29 cellular contexts compared by ENCODE assay signal in the genomic region with DNA sequence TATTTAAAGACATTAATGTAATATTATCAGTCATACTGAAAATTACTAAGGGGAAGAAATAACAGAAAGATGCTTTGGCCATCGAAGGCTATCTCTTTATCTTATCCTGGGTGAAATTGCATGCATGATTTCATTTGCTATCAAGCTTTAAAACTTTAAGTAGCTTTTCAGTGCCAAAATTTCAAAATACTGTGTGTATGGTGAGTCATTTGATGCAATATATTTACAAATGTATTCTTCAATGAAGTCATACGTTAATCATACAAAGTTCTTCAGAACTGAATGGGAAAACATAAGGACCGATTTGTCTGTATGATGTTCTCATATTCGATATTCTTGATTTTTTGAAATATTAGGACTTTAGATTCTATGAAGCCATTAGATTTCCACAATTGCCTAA.
"Had no signal": no experiment of that assay in that cellular context is flagged by ENCODE, and none has a peak within 500 bp of the region (broad histone marks: within the 10 kb centered on the region; RNA-seq: fewer than 3 reads in every experiment).

No MANE protein-coding gene starts in this region.

- ATAC-seq: activated CD4-positive, alpha-beta T cell treated with anti-CD3 and anti-CD28 coated beads for 36 hours; activated CD8-positive, alpha-beta memory T cell treated with anti-CD3 and anti-CD28 coated beads, Interleukin-2, amount 10 ng/mL, durations not matched to agents 7 days and 5 days; activated CD8-positive, alpha-beta T cell treated with anti-CD3 and anti-CD28 coated beads, Interleukin-2, amount 10 ng/mL, durations not matched to agents 7 days and 5 days; activated naive CD8-positive, alpha-beta T cell treated with anti-CD3 and anti-CD28 coated beads, Interleukin-2, amount 50 U/mL, for 24 hours; effector memory CD8-positive, alpha-beta T cell had no signal

- H3K27me3 ChIP-seq: ascending aorta, brain microvascular endothelial cell, esophagus squamous epithelium had no signal

- DNase-seq: activated CD4-positive, alpha-beta memory T cell treated with anti-CD3 and anti-CD28 coated beads for 36 hours; activated CD4-positive, alpha-beta T cell treated with anti-CD3 and anti-CD28 coated beads for 36 hours; activated CD4-positive, alpha-beta T cell treated with anti-CD3 and anti-CD28 coated beads, Interleukin-2, amount 10 ng/mL, durations not matched to agents 24 days and 14 days; activated CD4-positive, CD25-positive, alpha-beta regulatory T cell; activated CD4-positive, CD25-positive, alpha-beta regulatory T cell treated with anti-CD3 and anti-CD28 coated beads, Interleukin-2, amount 50 U/mL, for 72 hours; activated CD8-positive, alpha-beta memory T cell treated with anti-CD3 and anti-CD28 coated beads, Interleukin-2, amount 10 ng/mL, durations not matched to agents 7 days and 5 days; activated CD8-positive, alpha-beta memory T cell treated with anti-CD3 and anti-CD28 coated beads, Interleukin-2, amount 50 U/mL, for 4 hours; activated CD8-positive, alpha-beta T cell treated with anti-CD3 and anti-CD28 coated beads, Interleukin-2, amount 10 ng/mL, durations not matched to agents 7 days and 5 days; activated effector memory CD4-positive, alpha-beta T cell treated with anti-CD3 and anti-CD28 coated beads, Interleukin-2, amount 50 U/mL, for 16 hours; activated naive CD4-positive, alpha-beta T cell treated with anti-CD3 and anti-CD28 coated beads for 36 hours; activated naive CD8-positive, alpha-beta T cell treated with anti-CD3 and anti-CD28 coated beads for 36 hours; activated naive CD8-positive, alpha-beta T cell treated with anti-CD3 and anti-CD28 coated beads, Interleukin-2, amount 50 U/mL, for 24 hours; activated T-cell treated with anti-CD3 and anti-CD28 coated beads, Interleukin-2, amount 50 U/mL, for 1 hour; activated T-cell treated with anti-CD3 and anti-CD28 coated beads, Interleukin-2, amount 50 U/mL, for 48 hours; brain microvascular endothelial cell; caudate nucleus; cortex of kidney; dermis blood vessel endothelial cell; effector CD4-positive, alpha-beta T cell; effector memory CD8-positive, alpha-beta T cell; esophagus squamous epithelium; foreskin fibroblast; head of caudate nucleus; T-helper 2 cell had no signal

- H3K27ac Mint-ChIP-seq: activated CD4-positive, alpha-beta memory T cell treated with anti-CD3 and anti-CD28 coated beads for 36 hours; activated CD4-positive, alpha-beta T cell treated with anti-CD3 and anti-CD28 coated beads for 36 hours; activated CD4-positive, alpha-beta T cell treated with anti-CD3 and anti-CD28 coated beads, Interleukin-2, amount 10 ng/mL, durations not matched to agents 24 days and 14 days; activated CD8-positive, alpha-beta memory T cell treated with anti-CD3 and anti-CD28 coated beads, Interleukin-2, amount 10 ng/mL, durations not matched to agents 7 days and 5 days; activated CD8-positive, alpha-beta T cell treated with anti-CD3 and anti-CD28 coated beads, Interleukin-2, amount 10 ng/mL, durations not matched to agents 7 days and 5 days; activated naive CD4-positive, alpha-beta T cell treated with anti-CD3 and anti-CD28 coated beads for 36 hours; activated naive CD4-positive, alpha-beta T cell treated with anti-CD3 and anti-CD28 coated beads, Interleukin-2, amount 50 U/mL, for 24 hours; activated naive CD8-positive, alpha-beta T cell treated with anti-CD3 and anti-CD28 coated beads for 36 hours; activated naive CD8-positive, alpha-beta T cell treated with anti-CD3 and anti-CD28 coated beads, Interleukin-2, amount 50 U/mL, for 24 hours; activated T-helper 1 cell treated with anti-CD3 and anti-CD28 coated beads, Interleukin-12 subunit alpha, Interleukin-12 subunit beta, Interleukin-2, Interleukin-4 antibody, amounts not matched to agents 30 ng/mL and 10 ng/mL and 1 ng/mL, durations not matched to agents 14 hours and 24 hours and 36 hours; activated T-helper 2 cell treated with anti-CD3 and anti-CD28 coated beads, Interferon-gamma antibody, Interleukin-2, Interleukin-4, amounts not matched to agents 10 μg/mL and 5 μg/mL and 100 μg/mL, durations not matched to agents 14 hours and 24 hours and 36 hours; effector memory CD8-positive, alpha-beta T cell had no signal

- H3K4me1 Mint-ChIP-seq: activated CD4-positive, alpha-beta T cell treated with anti-CD3 and anti-CD28 coated beads for 36 hours; activated CD4-positive, alpha-beta T cell treated with anti-CD3 and anti-CD28 coated beads, Interleukin-2, amount 10 ng/mL, durations not matched to agents 24 days and 14 days; activated CD8-positive, alpha-beta memory T cell treated with anti-CD3 and anti-CD28 coated beads, Interleukin-2, amount 10 ng/mL, durations not matched to agents 7 days and 5 days; activated naive CD4-positive, alpha-beta T cell treated with anti-CD3 and anti-CD28 coated beads, Interleukin-2, amount 50 U/mL, for 24 hours; activated naive CD8-positive, alpha-beta T cell treated with anti-CD3 and anti-CD28 coated beads for 36 hours; activated naive CD8-positive, alpha-beta T cell treated with anti-CD3 and anti-CD28 coated beads, Interleukin-2, amount 50 U/mL, for 24 hours had no signal

- H3K36me3 ChIP-seq: ascending aorta, brain microvascular endothelial cell, esophagus squamous epithelium had no signal

- H3K4me1 ChIP-seq: ascending aorta, esophagus squamous epithelium had no signal

- H3K4me3 Mint-ChIP-seq: activated CD4-positive, alpha-beta memory T cell treated with anti-CD3 and anti-CD28 coated beads for 36 hours; activated CD4-positive, alpha-beta T cell treated with anti-CD3 and anti-CD28 coated beads for 36 hours; activated CD4-positive, alpha-beta T cell treated with anti-CD3 and anti-CD28 coated beads, Interleukin-2, amount 10 ng/mL, durations not matched to agents 24 days and 14 days; activated CD8-positive, alpha-beta memory T cell treated with anti-CD3 and anti-CD28 coated beads, Interleukin-2, amount 10 ng/mL, durations not matched to agents 7 days and 5 days; activated CD8-positive, alpha-beta T cell treated with anti-CD3 and anti-CD28 coated beads, Interleukin-2, amount 10 ng/mL, durations not matched to agents 7 days and 5 days; activated naive CD4-positive, alpha-beta T cell treated with anti-CD3 and anti-CD28 coated beads for 36 hours; activated naive CD4-positive, alpha-beta T cell treated with anti-CD3 and anti-CD28 coated beads, Interleukin-2, amount 50 U/mL, for 24 hours; activated naive CD8-positive, alpha-beta T cell treated with anti-CD3 and anti-CD28 coated beads for 36 hours; activated naive CD8-positive, alpha-beta T cell treated with anti-CD3 and anti-CD28 coated beads, Interleukin-2, amount 50 U/mL, for 24 hours; activated T-helper 1 cell treated with anti-CD3 and anti-CD28 coated beads, Interleukin-12 subunit alpha, Interleukin-12 subunit beta, Interleukin-2, Interleukin-4 antibody, amounts not matched to agents 30 ng/mL and 10 ng/mL and 1 ng/mL, durations not matched to agents 14 hours and 24 hours and 36 hours; effector memory CD8-positive, alpha-beta T cell had no signal

- H3K36me3 Mint-ChIP-seq: activated CD4-positive, alpha-beta memory T cell treated with anti-CD3 and anti-CD28 coated beads for 36 hours; activated CD8-positive, alpha-beta memory T cell treated with anti-CD3 and anti-CD28 coated beads, Interleukin-2, amount 10 ng/mL, durations not matched to agents 7 days and 5 days; activated naive CD4-positive, alpha-beta T cell treated with anti-CD3 and anti-CD28 coated beads, Interleukin-2, amount 50 U/mL, for 24 hours; activated naive CD8-positive, alpha-beta T cell treated with anti-CD3 and anti-CD28 coated beads for 36 hours had no signal

- H3K9me3 ChIP-seq: ascending aorta had no signal

- H3K27ac ChIP-seq: ascending aorta, brain microvascular endothelial cell, epithelial cell of prostate, esophagus squamous epithelium had no signal

- H3K4me3 ChIP-seq: ascending aorta, esophagus squamous epithelium had no signal

- H3K27me3 Mint-ChIP-seq: activated CD4-positive, alpha-beta memory T cell treated with anti-CD3 and anti-CD28 coated beads for 36 hours; activated CD4-positive, alpha-beta T cell treated with anti-CD3 and anti-CD28 coated beads for 36 hours; activated CD4-positive, alpha-beta T cell treated with anti-CD3 and anti-CD28 coated beads, Interleukin-2, amount 10 ng/mL, durations not matched to agents 24 days and 14 days; activated CD8-positive, alpha-beta memory T cell treated with anti-CD3 and anti-CD28 coated beads, Interleukin-2, amount 10 ng/mL, durations not matched to agents 7 days and 5 days; activated naive CD4-positive, alpha-beta T cell treated with anti-CD3 and anti-CD28 coated beads, Interleukin-2, amount 50 U/mL, for 24 hours; activated naive CD8-positive, alpha-beta T cell treated with anti-CD3 and anti-CD28 coated beads for 36 hours; activated naive CD8-positive, alpha-beta T cell treated with anti-CD3 and anti-CD28 coated beads, Interleukin-2, amount 50 U/mL, for 24 hours; effector memory CD8-positive, alpha-beta T cell had no signal

- H3K9me3 Mint-ChIP-seq: activated CD4-positive, alpha-beta memory T cell treated with anti-CD3 and anti-CD28 coated beads for 36 hours; activated CD4-positive, alpha-beta T cell treated with anti-CD3 and anti-CD28 coated beads, Interleukin-2, amount 10 ng/mL, durations not matched to agents 24 days and 14 days; activated naive CD8-positive, alpha-beta T cell treated with anti-CD3 and anti-CD28 coated beads for 36 hours; activated naive CD8-positive, alpha-beta T cell treated with anti-CD3 and anti-CD28 coated beads, Interleukin-2, amount 50 U/mL, for 24 hours; activated T-helper 1 cell treated with anti-CD3 and anti-CD28 coated beads, Interleukin-12 subunit alpha, Interleukin-12 subunit beta, Interleukin-2, Interleukin-4 antibody, amounts not matched to agents 30 ng/mL and 10 ng/mL and 1 ng/mL, durations not matched to agents 14 hours and 24 hours and 36 hours had no signal
